9 cellular contexts compared by ENCODE assay signal in genomic region chr1:97918961-97919360, GRCh38. TPM values are rescaled to one million over a fixed set of nuclear protein-coding genes. Genes with fewer than 3 reads are reported as not detected.
DNase-seq lines count a peak whose midpoint lies in the region; ATAC-seq and TF ChIP-seq lines count a peak whose summit lies in the region.
"Had no signal": no experiment of that assay in that cellular context is flagged by ENCODE, and none has a peak within 500 bp of the region (broad histone marks: within the 10 kb centered on the region; RNA-seq: fewer than 3 reads in every experiment).

No MANE protein-coding gene starts in this region.

- H3K36me3 ChIP-seq in heart right ventricle, result no peaks in the 10 kb centered on the region
- H3K36me3 ChIP-seq in vagina, result no peaks in the 10 kb centered on the region

- intact Hi-C loops in heart right ventricle (cut with DNase I) (no loop called here), Right ventricle myocardium superior (cut with DNase I) (loop anchor here (10.0 kb wide), 1 partner anchor 74 kb away; no protein-coding TSS in a partner anchor), vagina (cut with DNase I) (no loop called here), lower leg skin (cut with DNase I; ENCODE audit: low total_unique reads) (no loop called here)

- no peak for DNase-seq in heart right ventricle
- no peak for DNase-seq in Right ventricle myocardium superior
- no peak for DNase-seq in activated naive CD8-positive, alpha-beta T cell treated with anti-CD3 and anti-CD28 coated beads for 36 hours
- DNase-seq in memory B cell (ENCODE audit: low spot score in 2 of 2), result no peak
- DNase-seq in vagina (ENCODE audit: extremely low spot score in 2 of 2), result no peak
- DNase-seq in NCI-H1417 treated with DMSO at 0.1 percent for 48 hours (lab: John Stamatoyannopoulos, UW), result no peak
- no peak for DNase-seq in ecto neural progenitor cell (ENCODE audit: low spot score)
- DNase-seq in lower leg skin (ENCODE audit: low spot score in 2 of 2), result no peak

- H3K9me3 Mint-ChIP-seq in activated naive CD8-positive, alpha-beta T cell treated with anti-CD3 and anti-CD28 coated beads for 36 hours, result no peaks in the 10 kb centered on the region
- no peaks in the 10 kb centered on the region for H3K9me3 Mint-ChIP-seq in memory B cell

- H3K27me3 ChIP-seq in heart right ventricle (no peaks in the 10 kb centered on the region), vagina (no peaks in the 10 kb centered on the region)

- H3K4me3 ChIP-seq in heart right ventricle, result peak overlapping the region in 8 of 10 donors; percentile 72 to 95 (median 84)
- peak overlapping the region; percentile 88 to 97 for H3K4me3 ChIP-seq in vagina
- no peak overlapping the region for H3K4me3 ChIP-seq in lower leg skin (ENCODE audit: low read depth, poor library complexity, severe bottlenecking)

- WGBS in heart right ventricle, 2 donors, result 41 to 79% methylated on average over 1 of the region's 1 CpG
- 51% methylated on average over 1 of the region's 1 CpG for WGBS in lower leg skin, 2 donors

- peaks cover 51% of the 10 kb centered on the region for H3K4me1 Mint-ChIP-seq in activated naive CD8-positive, alpha-beta T cell treated with anti-CD3 and anti-CD28 coated beads for 36 hours
- peaks cover 11% of the 10 kb centered on the region for H3K4me1 Mint-ChIP-seq in memory B cell

- H3K4me3 Mint-ChIP-seq in activated naive CD8-positive, alpha-beta T cell treated with anti-CD3 and anti-CD28 coated beads for 36 hours, result peak overlapping the region; percentile 90
- H3K4me3 Mint-ChIP-seq in memory B cell, result peak overlapping the region; percentile 35

- H3K27ac Mint-ChIP-seq in activated naive CD8-positive, alpha-beta T cell treated with anti-CD3 and anti-CD28 coated beads for 36 hours, result no peak overlapping the region
- H3K27ac Mint-ChIP-seq in memory B cell, result no peak overlapping the region

- TF ChIP-seq CTCF in heart right ventricle (IDR thresholded peaks at IDR 0.05) (no peak), vagina (IDR thresholded peaks at IDR 0.05) (no peak), lower leg skin (IDR thresholded peaks at IDR 0.05) (no peak)

- H3K27me3 Mint-ChIP-seq in activated naive CD8-positive, alpha-beta T cell treated with anti-CD3 and anti-CD28 coated beads for 36 hours, result no peaks in the 10 kb centered on the region
- peaks cover 7% of the 10 kb centered on the region for H3K27me3 Mint-ChIP-seq in memory B cell

- ATAC-seq in heart right ventricle (no peak), Right ventricle myocardium superior (ENCODE audit: poor library complexity) (no peak), memory B cell (ENCODE audit: low read depth) (no peak)

- H3K4me1 ChIP-seq in heart right ventricle (peaks cover 0 to 41% (median 11%) of the 10 kb centered on the region in 9 donors), vagina (peaks cover 32% of the 10 kb centered on the region)

- TF ChIP-seq POLR2A in vagina (IDR thresholded peaks at IDR 0.05) (no peak), lower leg skin (IDR thresholded peaks at IDR 0.05) (no peak)

- H3K36me3 Mint-ChIP-seq in activated naive CD8-positive, alpha-beta T cell treated with anti-CD3 and anti-CD28 coated beads for 36 hours, result peaks cover 7% of the 10 kb centered on the region
- H3K36me3 Mint-ChIP-seq in memory B cell, result no peaks in the 10 kb centered on the region

- H3K27ac ChIP-seq in heart right ventricle (peak overlapping the region in 4 of 10 donors; percentile 88 to 93 (median 90)), vagina (no peak overlapping the region)
- H3K27ac ChIP-seq: HL-60 had no signal

- no peaks in the 10 kb centered on the region for H3K9me3 ChIP-seq in heart right ventricle
- no peaks in the 10 kb centered on the region for H3K9me3 ChIP-seq in vagina

RNA-seq across cellular contexts. Expression of gene DPYD, which starts 1.9 kb away (rescaled TPM):
- total RNA-seq in heart right ventricle (10 to 100 TPM in 2 of 10 donors, 1 to 10 TPM in 8; 4.9 to 22.0 (median 7.8) TPM), Right ventricle myocardium superior (10.3 TPM), vagina (45.7 TPM), lower leg skin (10 to 100 TPM; 10.6 to 16.1 (median 14.6) TPM)
- polyA plus RNA-seq in heart right ventricle, result 1 to 10 TPM; 4.1 to 5.0 TPM
- 1 to 10 TPM; 7.5 to 7.9 TPM for total RNA-seq in activated naive CD8-positive, alpha-beta T cell treated with anti-CD3 and anti-CD28 coated beads for 36 hours
